ENCODE assay signal across 8 cellular contexts in genomic region chr4:95124906-95125504, GRCh38.
A peak's percentile ranks its signal among the peaks of the same experiment; 100 is the strongest.
DNase-seq lines count a peak whose midpoint lies in the region; ATAC-seq, FAIRE-seq and TF ChIP-seq lines count a peak whose summit lies in the region.

No MANE protein-coding gene starts in this region.

- no peak for FAIRE-seq in GM12892 (lab: Jason Lieb, UNC)

- 69% methylated on average over 4 of the region's 4 CpGs for WGBS in esophagus muscularis mucosa

- POLR2A ChIA-PET in Panc1 (lab: Charles Lee): no interaction called here

- TF ChIP-seq EP300 in esophagus muscularis mucosa (IDR thresholded peaks at IDR 0.05): no peak

- H3K36me3 ChIP-seq in right atrium auricular region (no peaks in the 10 kb centered on the region), Panc1 (ENCODE audit: control insufficient read depth, insufficient read depth, low read length) (no peaks in the 10 kb centered on the region), esophagus muscularis mucosa (no peaks in the 10 kb centered on the region)

- BruUV-seq in Panc1 (replicated peaks; lab: Mats Ljungman, UMichigan): no TSS peak

- CTCF ChIA-PET in Panc1 (lab: Charles Lee): no interaction called here

- intact Hi-C loops in Right ventricle myocardium superior (cut with DNase I): no loop called here
- intact Hi-C loops in Panc1 (cut with micrococcal nuclease; ENCODE audit: unreplicated experiment): loop anchor here (10.0 kb wide), 1 partner anchor 500 kb away; no protein-coding TSS in a partner anchor
- intact Hi-C loops in esophagus muscularis mucosa (cut with DNase I): loop anchor here (10.0 kb wide), 1 partner anchor 500 kb away; no protein-coding TSS in a partner anchor

- in situ Hi-C loops in Panc1 (cut with HindIII; ENCODE audit: low pct_unique_long_range_greater_than_20kb, low sequenced_read_pairs): no loop called here

- TF ChIP-seq CTCF in right atrium auricular region (IDR thresholded peaks at IDR 0.05) (peak in 1 of 2 donors; percentile 63), Panc1 (IDR thresholded peaks at IDR 0.05) (peak; percentile 63), esophagus muscularis mucosa (IDR thresholded peaks at IDR 0.05) (peak; percentile 37 to 54 (median 38)), omental fat pad (IDR thresholded peaks at IDR 0.05) (no peak)

- no peaks in the 10 kb centered on the region for H3K4me1 ChIP-seq in right atrium auricular region
- no peaks in the 10 kb centered on the region for H3K4me1 ChIP-seq in Panc1 (ENCODE audit: control insufficient read depth, insufficient read depth, low read length)
- peaks cover 0 to 6% (median 2%) of the 10 kb centered on the region in 4 donors for H3K4me1 ChIP-seq in esophagus muscularis mucosa

- DNase-seq in Right ventricle myocardium superior: no peak
- no peak for DNase-seq in right atrium auricular region (ENCODE audit: low spot score)
- peak; percentile 7 for DNase-seq in Panc1 (ENCODE audit: low read depth, low spot score)
- DNase-seq in esophagus muscularis mucosa (ENCODE audit: extremely low spot score): no peak
- DNase-seq in omental fat pad (ENCODE audit: low spot score): no peak
- DNase-seq in germinal center (ENCODE audit: low spot score): no peak
- DNase-seq in GM12892 (ENCODE audit: insufficient read length): no peak

- H3K9me3 ChIP-seq in right atrium auricular region: no peaks in the 10 kb centered on the region
- no peaks in the 10 kb centered on the region for H3K9me3 ChIP-seq in Panc1 (ENCODE audit: control insufficient read depth, insufficient read depth, low read depth, low read length)
- H3K9me3 ChIP-seq in esophagus muscularis mucosa: no peaks in the 10 kb centered on the region

- TF ChIP-seq POLR2A in esophagus muscularis mucosa (IDR thresholded peaks at IDR 0.05; ENCODE audit: low read depth) (no peak), GM12892 (IDR thresholded peaks at IDR 0.05; ENCODE audit: low read depth, low read length) (no peak)

- H3K27me3 ChIP-seq in right atrium auricular region: no peaks in the 10 kb centered on the region
- no peaks in the 10 kb centered on the region for H3K27me3 ChIP-seq in Panc1 (ENCODE audit: control insufficient read depth, insufficient read depth, low read length)
- no peaks in the 10 kb centered on the region for H3K27me3 ChIP-seq in esophagus muscularis mucosa

- H3K27ac ChIP-seq in right atrium auricular region: no peak overlapping the region
- no peak overlapping the region for H3K27ac ChIP-seq in Panc1 (ENCODE audit: low read length)
- no peak overlapping the region for H3K27ac ChIP-seq in esophagus muscularis mucosa (replicated peaks in 1 of 4)

- H3K4me3 ChIP-seq in right atrium auricular region: no peak overlapping the region
- H3K4me3 ChIP-seq in Panc1 (ENCODE audit: low read depth in 2 of 2, low read length in 2 of 2): no peak overlapping the region
- no peak overlapping the region for H3K4me3 ChIP-seq in esophagus muscularis mucosa

- peak; percentile 46 for ATAC-seq in Right ventricle myocardium superior (ENCODE audit: poor library complexity)
- ATAC-seq in Panc1: peak; percentile 78
- ATAC-seq in omental fat pad (ENCODE audit: low FRiP score): peak; percentile 57
- no peak for ATAC-seq in GM21723 (IDR thresholded peaks at IDR 0.05; ENCODE audit: unreplicated experiment)

Comparison
In these comparisons a context has a peak if more than half of its experiments do, and no peak if none do; other contexts are left out.
1. CTCF ChIP-seq: peak in Panc1 (single experiment) and esophagus muscularis mucosa (3 of 3); none in omental fat pad (0 of 3).